In the genomic region with DNA sequence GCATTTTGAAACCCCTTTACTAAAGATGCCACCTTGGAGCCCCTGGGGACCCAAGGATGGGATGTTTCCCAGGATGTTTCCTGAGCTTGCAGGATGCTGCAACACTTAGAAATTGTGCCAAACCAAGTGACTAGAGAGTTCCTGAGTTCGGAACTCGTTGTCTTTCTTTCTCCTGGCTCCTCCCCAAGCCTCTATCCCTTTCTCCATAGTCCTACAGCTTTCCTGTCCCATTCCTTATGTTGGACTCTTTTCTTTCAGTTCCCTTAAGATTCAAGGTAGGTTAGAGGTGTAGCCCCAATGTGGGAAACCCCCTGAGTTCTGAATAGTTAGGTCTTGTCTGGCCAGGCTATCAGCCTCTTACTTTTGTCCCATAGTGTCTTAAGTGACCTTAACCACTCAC, we compare ENCODE assay signal across 1 cellular context.
TF ChIP-seq lines count a peak whose summit lies in the region.

No MANE protein-coding gene starts in this region.

TF ChIP-seq in H1, 55 proteins besides CTCF, POLR2A, EP300 and RAD21:
- TF ChIP-seq BRCA1 (IDR thresholded peaks at IDR 0.05; ENCODE audit: low read depth, low read length): no peak
- no peak for TF ChIP-seq E2F6 (IDR thresholded peaks at IDR 0.05)
- no peak for TF ChIP-seq BCL11A (IDR thresholded peaks at IDR 0.05; ENCODE audit: low read depth in 2 of 2, low read length in 2 of 2)
- no peak for TF ChIP-seq CHD1 (IDR thresholded peaks at IDR 0.05; ENCODE audit: low read depth, low read length)
- TF ChIP-seq POU5F1 (IDR thresholded peaks at IDR 0.05; ENCODE audit: low read depth, low read length): no peak
- TF ChIP-seq TEAD4 (IDR thresholded peaks at IDR 0.05; ENCODE audit: low read depth, low read length): no peak
- no peak for TF ChIP-seq HDAC6 (IDR thresholded peaks at IDR 0.05; ENCODE audit: low read depth, low read length)
- no peak for TF ChIP-seq TAF7 (optimal IDR thresholded peaks at IDR 0.05; ENCODE audit: borderline replicate concordance, low read depth, low read length)
- no peak for TF ChIP-seq SAP30 (IDR thresholded peaks at IDR 0.05; ENCODE audit: insufficient read depth, insufficient replicate concordance, low read length)
- no peak for TF ChIP-seq CREB1 (IDR thresholded peaks at IDR 0.05)
- no peak for TF ChIP-seq KDM5A (IDR thresholded peaks at IDR 0.05; ENCODE audit: low read length)
- TF ChIP-seq CBX5 (IDR thresholded peaks at IDR 0.05; ENCODE audit: low read depth, low read length): no peak
- TF ChIP-seq SIX5 (IDR thresholded peaks at IDR 0.05; ENCODE audit: low read depth, low read length): no peak
- TF ChIP-seq ZNF274 (IDR thresholded peaks at IDR 0.05; ENCODE audit: borderline replicate concordance, extremely low read depth, low read length): no peak
- TF ChIP-seq SIN3A (conservative IDR thresholded peaks at IDR 0.05 in 1 of 2, IDR thresholded peaks at IDR 0.05 in 1 of 2; ENCODE audit: low read depth in 1 of 2, low read length in 2 of 2): no peak
- TF ChIP-seq SRF (IDR thresholded peaks at IDR 0.05; ENCODE audit: low read depth, low read length): no peak
- TF ChIP-seq EZH2 (IDR thresholded peaks at IDR 0.05; ENCODE audit: low read depth, low read length, severe bottlenecking): no peak
- TF ChIP-seq GABPA (IDR thresholded peaks at IDR 0.05; ENCODE audit: borderline replicate concordance, insufficient read depth, low read length): no peak
- TF ChIP-seq, protein P1, sequence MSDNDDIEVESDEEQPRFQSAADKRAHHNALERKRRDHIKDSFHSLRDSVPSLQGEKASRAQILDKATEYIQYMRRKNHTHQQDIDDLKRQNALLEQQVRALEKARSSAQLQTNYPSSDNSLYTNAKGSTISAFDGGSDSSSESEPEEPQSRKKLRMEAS (IDR thresholded peaks at IDR 0.05): no peak
